1 cellular context compared by ENCODE assay signal in the genomic region with DNA sequence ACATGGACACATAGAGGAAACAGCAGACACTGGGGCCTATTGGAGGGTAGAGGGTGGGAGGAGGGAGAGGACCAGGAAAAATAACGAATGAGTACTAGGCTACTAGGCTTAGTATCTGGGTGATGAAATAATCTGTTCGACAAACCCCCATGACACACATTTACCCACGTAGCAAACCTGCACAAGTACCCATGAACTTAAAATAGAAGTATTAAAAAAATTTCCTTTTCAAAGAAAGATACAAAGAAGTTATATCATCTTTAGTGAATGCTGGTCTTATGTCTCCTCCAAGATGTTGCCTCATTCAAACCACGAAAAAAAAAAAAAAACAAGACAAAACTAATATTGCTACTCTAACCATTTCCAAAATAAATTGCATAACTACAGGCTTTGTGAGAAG.
TF ChIP-seq lines count a peak whose summit lies in the region.

No MANE protein-coding gene starts in this region.

TF ChIP-seq in HepG2, 621 proteins besides CTCF, POLR2A, EP300 and RAD21:
- TF ChIP-seq ZNF629 (CRISPR knock-in tag; conservative IDR thresholded peaks at IDR 0.05) (no peak), KAT2B (IDR thresholded peaks at IDR 0.05; ENCODE audit: borderline replicate concordance, low read depth, low read length) (no peak)
- TF ChIP-seq, protein P1, sequence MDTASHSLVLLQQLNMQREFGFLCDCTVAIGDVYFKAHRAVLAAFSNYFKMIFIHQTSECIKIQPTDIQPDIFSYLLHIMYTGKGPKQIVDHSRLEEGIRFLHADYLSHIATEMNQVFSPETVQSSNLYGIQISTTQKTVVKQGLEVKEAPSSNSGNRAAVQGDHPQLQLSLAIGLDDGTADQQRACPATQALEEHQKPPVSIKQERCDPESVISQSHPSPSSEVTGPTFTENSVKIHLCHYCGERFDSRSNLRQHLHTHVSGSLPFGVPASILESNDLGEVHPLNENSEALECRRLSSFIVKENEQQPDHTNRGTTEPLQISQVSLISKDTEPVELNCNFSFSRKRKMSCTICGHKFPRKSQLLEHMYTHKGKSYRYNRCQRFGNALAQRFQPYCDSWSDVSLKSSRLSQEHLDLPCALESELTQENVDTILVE (CRISPR knock-in tag; IDR thresholded peaks at IDR 0.05) = no peak
